9 cellular contexts compared by ENCODE assay signal in genomic region chr9:121289554-121290370, GRCh38. TPM values are rescaled to one million over a fixed set of nuclear protein-coding genes. Genes with fewer than 3 reads are reported as not detected.
DNase-seq lines count a peak whose midpoint lies in the region; ATAC-seq and TF ChIP-seq lines count a peak whose summit lies in the region.
"Had no signal": no experiment of that assay in that cellular context is flagged by ENCODE, and none has a peak within 500 bp of the region (broad histone marks: within the 10 kb centered on the region; RNA-seq: fewer than 3 reads in every experiment).

No MANE protein-coding gene starts in this region.

- H3K4me2 ChIP-seq in GM23338: peak overlapping the region; percentile 50; the same call in 1 of the 2 replicates

- peaks cover 39% of the 10 kb centered on the region for H3K27me3 ChIP-seq in GM23338 (ENCODE audit: insufficient read depth)
- H3K27me3 ChIP-seq in Panc1 (ENCODE audit: control insufficient read depth, insufficient read depth, low read length): no peaks in the 10 kb centered on the region
- no peaks in the 10 kb centered on the region for H3K27me3 ChIP-seq in right atrium auricular region
- no peaks in the 10 kb centered on the region for H3K27me3 ChIP-seq in gastrocnemius medialis

- peaks cover 48% of the 10 kb centered on the region for H3K4me1 Mint-ChIP-seq in GM23338

- no TSS peak for BruUV-seq in Panc1 (replicated peaks; lab: Mats Ljungman, UMichigan)

- intact Hi-C loops in Panc1 (cut with micrococcal nuclease; ENCODE audit: unreplicated experiment) (no loop called here), gastrocnemius medialis (cut with DNase I; ENCODE audit: low total_unique reads) (loop anchor here (5.0 kb wide), 1 partner anchor 448 kb away; no protein-coding TSS in a partner anchor)

- 0 out of 3 replicates have a peak overlapping the region, but pooled peaks have one; percentile 28 for H3K4me3 Mint-ChIP-seq in GM23338
- H3K4me3 Mint-ChIP-seq: central memory CD8-positive, alpha-beta T cell had no signal

- no peak for TF ChIP-seq CTCF in GM23338 (conservative IDR thresholded peaks at IDR 0.05; ENCODE audit: low read depth in 2 of 2)
- TF ChIP-seq CTCF in Panc1 (IDR thresholded peaks at IDR 0.05): no peak
- no peak for TF ChIP-seq CTCF in right atrium auricular region (IDR thresholded peaks at IDR 0.05)
- no peak for TF ChIP-seq CTCF in gastrocnemius medialis (IDR thresholded peaks at IDR 0.05 in 4 of 5, conservative IDR thresholded peaks at IDR 0.05 in 1 of 5)

- H4K20me1 ChIP-seq in GM23338 (replicated peaks; ENCODE audit: insufficient read depth): peaks cover 9% of the 10 kb centered on the region

- H3K27ac ChIP-seq in GM23338 (ENCODE audit: low read depth) (no peak overlapping the region), Panc1 (ENCODE audit: low read length) (peak overlapping the region; percentile 99), right atrium auricular region (peak overlapping the region; percentile 97 to 99), gastrocnemius medialis (peak overlapping the region; percentile 91 to 98 (median 94))

- peaks cover 4% of the 10 kb centered on the region; the same call in 1 of the 3 replicates for H3K36me3 Mint-ChIP-seq in GM23338 (ENCODE audit: low read depth)

- CTCF ChIA-PET in Panc1 (lab: Charles Lee): no interaction called here

- peaks cover 12% of the 10 kb centered on the region for H3F3A ChIP-seq in GM23338 (replicated peaks; ENCODE audit: low read depth)

- POLR2A ChIA-PET in Panc1 (lab: Charles Lee): no interaction called here

- peaks cover 35% of the 10 kb centered on the region for H3K27me3 Mint-ChIP-seq in GM23338 (ENCODE audit: insufficient read depth, low read depth, poor library complexity)
- H3K27me3 Mint-ChIP-seq: central memory CD8-positive, alpha-beta T cell had no signal

- no peaks in the 10 kb centered on the region for H3K79me2 ChIP-seq in GM23338 (replicated peaks; ENCODE audit: insufficient read depth)

- H2AFZ ChIP-seq in GM23338: no peak overlapping the region

- in situ Hi-C loops in Panc1 (cut with HindIII; ENCODE audit: low pct_unique_long_range_greater_than_20kb, low sequenced_read_pairs): no loop called here
- in situ Hi-C loops in gastrocnemius medialis (cut with MboI; ENCODE audit: low sequenced_read_pairs in 4 of 4): loop anchor here in 1 of 4 donors (10.0 kb wide), 1 partner anchor 75 kb away; no protein-coding TSS in a partner anchor

- H3K9me3 ChIP-seq in Panc1 (ENCODE audit: control insufficient read depth, insufficient read depth, low read depth, low read length) (no peaks in the 10 kb centered on the region), right atrium auricular region (no peaks in the 10 kb centered on the region), gastrocnemius medialis (no peaks in the 10 kb centered on the region)

- no peak for TF ChIP-seq POLR2A in gastrocnemius medialis (IDR thresholded peaks at IDR 0.05)

- DNase-seq in GM23338 (ENCODE audit: low spot score) (no peak), Panc1 (ENCODE audit: low read depth, low spot score) (no peak), right atrium auricular region (ENCODE audit: low spot score) (no peak), gastrocnemius medialis (no peak), retina (no peak), EL (no peak), foreskin melanocyte (no peak)
- no peak for DNase-seq in stimulated activated naive CD8-positive, alpha-beta T cell treated with anti-CD3 and anti-CD28 coated beads, Interleukin-15, Interleukin-2, amounts not matched to agents 100 U/mL and 50 U/mL, for 24 hours

- no peak for ATAC-seq in GM23338
- no peak for ATAC-seq in Panc1
- ATAC-seq in gastrocnemius medialis: no peak
- no peak for ATAC-seq in stimulated activated naive CD8-positive, alpha-beta T cell treated with anti-CD3 and anti-CD28 coated beads, Interleukin-15, Interleukin-2, amounts not matched to agents 100 U/mL and 50 U/mL, for 24 hours

- peak overlapping the region; percentile 49; the same call in 1 of the 2 replicates for H3K27ac Mint-ChIP-seq in GM23338

- H3K4me1 ChIP-seq in GM23338 (ENCODE audit: insufficient read depth): peaks cover 40% of the 10 kb centered on the region
- peaks cover 59% of the 10 kb centered on the region for H3K4me1 ChIP-seq in Panc1 (ENCODE audit: control insufficient read depth, insufficient read depth, low read length)
- H3K4me1 ChIP-seq in right atrium auricular region: peaks cover 0 to 96% of the 10 kb centered on the region in 2 donors
- H3K4me1 ChIP-seq in gastrocnemius medialis: peaks cover 63 to 82% of the 10 kb centered on the region in 2 donors

- H3K36me3 ChIP-seq in GM23338 (ENCODE audit: insufficient read depth): no peaks in the 10 kb centered on the region
- H3K36me3 ChIP-seq in Panc1 (ENCODE audit: control insufficient read depth, insufficient read depth, low read length): no peaks in the 10 kb centered on the region
- no peaks in the 10 kb centered on the region for H3K36me3 ChIP-seq in right atrium auricular region
- no peaks in the 10 kb centered on the region for H3K36me3 ChIP-seq in gastrocnemius medialis

- no peaks in the 10 kb centered on the region; the same call in 2 of the 3 replicates for H3K9me3 Mint-ChIP-seq in GM23338
- H3K9me3 Mint-ChIP-seq: central memory CD8-positive, alpha-beta T cell had no signal

- no peaks in the 10 kb centered on the region for H3K9me2 ChIP-seq in GM23338 (ENCODE audit: insufficient read depth)

- H3K4me3 ChIP-seq in GM23338 (no peak overlapping the region; the same call in 1 of the 2 replicates), Panc1 (ENCODE audit: low read depth in 2 of 2, low read length in 2 of 2) (no peak overlapping the region), right atrium auricular region (peak overlapping the region in 1 of 2 donors; percentile 14), gastrocnemius medialis (no peak overlapping the region)

TF ChIP-seq in GM23338, 12 proteins besides CTCF, POLR2A, EP300 and RAD21 (continues in another document):
- TF ChIP-seq, protein P1, sequence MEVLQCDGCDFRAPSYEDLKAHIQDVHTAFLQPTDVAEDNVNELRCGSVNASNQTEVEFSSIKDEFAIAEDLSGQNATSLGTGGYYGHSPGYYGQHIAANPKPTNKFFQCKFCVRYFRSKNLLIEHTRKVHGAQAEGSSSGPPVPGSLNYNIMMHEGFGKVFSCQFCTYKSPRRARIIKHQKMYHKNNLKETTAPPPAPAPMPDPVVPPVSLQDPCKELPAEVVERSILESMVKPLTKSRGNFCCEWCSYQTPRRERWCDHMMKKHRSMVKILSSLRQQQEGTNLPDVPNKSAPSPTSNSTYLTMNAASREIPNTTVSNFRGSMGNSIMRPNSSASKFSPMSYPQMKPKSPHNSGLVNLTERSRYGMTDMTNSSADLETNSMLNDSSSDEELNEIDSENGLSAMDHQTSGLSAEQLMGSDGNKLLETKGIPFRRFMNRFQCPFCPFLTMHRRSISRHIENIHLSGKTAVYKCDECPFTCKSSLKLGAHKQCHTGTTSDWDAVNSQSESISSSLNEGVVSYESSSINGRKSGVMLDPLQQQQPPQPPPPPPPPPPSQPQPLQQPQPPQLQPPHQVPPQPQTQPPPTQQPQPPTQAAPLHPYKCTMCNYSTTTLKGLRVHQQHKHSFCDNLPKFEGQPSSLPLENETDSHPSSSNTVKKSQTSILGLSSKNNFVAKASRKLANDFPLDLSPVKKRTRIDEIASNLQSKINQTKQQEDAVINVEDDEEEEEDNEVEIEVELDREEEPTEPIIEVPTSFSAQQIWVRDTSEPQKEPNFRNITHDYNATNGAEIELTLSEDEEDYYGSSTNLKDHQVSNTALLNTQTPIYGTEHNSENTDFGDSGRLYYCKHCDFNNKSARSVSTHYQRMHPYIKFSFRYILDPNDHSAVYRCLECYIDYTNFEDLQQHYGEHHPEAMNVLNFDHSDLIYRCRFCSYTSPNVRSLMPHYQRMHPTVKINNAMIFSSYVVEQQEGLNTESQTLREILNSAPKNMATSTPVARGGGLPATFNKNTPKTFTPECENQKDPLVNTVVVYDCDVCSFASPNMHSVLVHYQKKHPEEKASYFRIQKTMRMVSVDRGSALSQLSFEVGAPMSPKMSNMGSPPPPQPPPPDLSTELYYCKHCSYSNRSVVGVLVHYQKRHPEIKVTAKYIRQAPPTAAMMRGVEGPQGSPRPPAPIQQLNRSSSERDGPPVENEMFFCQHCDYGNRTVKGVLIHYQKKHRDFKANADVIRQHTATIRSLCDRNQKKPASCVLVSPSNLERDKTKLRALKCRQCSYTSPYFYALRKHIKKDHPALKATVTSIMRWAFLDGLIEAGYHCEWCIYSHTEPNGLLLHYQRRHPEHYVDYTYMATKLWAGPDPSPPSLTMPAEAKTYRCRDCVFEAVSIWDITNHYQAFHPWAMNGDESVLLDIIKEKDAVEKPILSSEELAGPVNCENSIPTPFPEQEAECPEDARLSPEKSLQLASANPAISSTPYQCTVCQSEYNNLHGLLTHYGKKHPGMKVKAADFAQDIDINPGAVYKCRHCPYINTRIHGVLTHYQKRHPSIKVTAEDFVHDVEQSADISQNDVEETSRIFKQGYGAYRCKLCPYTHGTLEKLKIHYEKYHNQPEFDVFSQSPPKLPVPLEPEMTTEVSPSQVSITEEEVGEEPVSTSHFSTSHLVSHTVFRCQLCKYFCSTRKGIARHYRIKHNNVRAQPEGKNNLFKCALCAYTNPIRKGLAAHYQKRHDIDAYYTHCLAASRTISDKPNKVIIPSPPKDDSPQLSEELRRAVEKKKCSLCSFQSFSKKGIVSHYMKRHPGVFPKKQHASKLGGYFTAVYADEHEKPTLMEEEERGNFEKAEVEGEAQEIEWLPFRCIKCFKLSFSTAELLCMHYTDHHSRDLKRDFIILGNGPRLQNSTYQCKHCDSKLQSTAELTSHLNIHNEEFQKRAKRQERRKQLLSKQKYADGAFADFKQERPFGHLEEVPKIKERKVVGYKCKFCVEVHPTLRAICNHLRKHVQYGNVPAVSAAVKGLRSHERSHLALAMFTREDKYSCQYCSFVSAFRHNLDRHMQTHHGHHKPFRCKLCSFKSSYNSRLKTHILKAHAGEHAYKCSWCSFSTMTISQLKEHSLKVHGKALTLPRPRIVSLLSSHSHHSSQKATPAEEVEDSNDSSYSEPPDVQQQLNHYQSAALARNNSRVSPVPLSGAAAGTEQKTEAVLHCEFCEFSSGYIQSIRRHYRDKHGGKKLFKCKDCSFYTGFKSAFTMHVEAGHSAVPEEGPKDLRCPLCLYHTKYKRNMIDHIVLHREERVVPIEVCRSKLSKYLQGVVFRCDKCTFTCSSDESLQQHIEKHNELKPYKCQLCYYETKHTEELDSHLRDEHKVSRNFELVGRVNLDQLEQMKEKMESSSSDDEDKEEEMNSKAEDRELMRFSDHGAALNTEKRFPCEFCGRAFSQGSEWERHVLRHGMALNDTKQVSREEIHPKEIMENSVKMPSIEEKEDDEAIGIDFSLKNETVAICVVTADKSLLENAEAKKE (CRISPR knock-in tag; IDR thresholded peaks at IDR 0.05): no peak
- TF ChIP-seq CREB1 (CRISPR knock-in tag; IDR thresholded peaks at IDR 0.05; ENCODE audit: low read depth): no peak

RNA-seq across cellular contexts. Expression of gene GSN, which starts 21.8 kb away (rescaled TPM):
- total RNA-seq in GM23338 (2014; rRNA removed; shearing (Covaris generic)): 85.7 and 101 TPM in 2 replicates
- polyA plus RNA-seq in GM23338 (2016; fragmentation: Nextera tagmentation; extraction: Ambion mirVana): 30.2 and 38.3 TPM in 2 replicates
- 278 TPM for total RNA-seq in Panc1 (2021; ENCODE audit: unreplicated experiment)
- polyA plus RNA-seq in Panc1 (2012; ENCODE audit: insufficient read length): 483 TPM
- 1,000 to 10,000 TPM; 1,444 to 3,478 TPM for total RNA-seq in right atrium auricular region
- total RNA-seq in gastrocnemius medialis: 100 to 1,000 TPM; 487 to 785 (median 662) TPM
